Comparison of ENCODE assay signal across 8 cellular contexts in genomic region chr1:100353988-100354387, GRCh38. TPM values are rescaled to one million over a fixed set of nuclear protein-coding genes. Genes with fewer than 3 reads are reported as not detected.
DNase-seq lines count a peak whose midpoint lies in the region; ATAC-seq, FAIRE-seq and TF ChIP-seq lines count a peak whose summit lies in the region.

No MANE protein-coding gene starts in this region.

- no peak for TF ChIP-seq EP300 in Ishikawa (IDR thresholded peaks at IDR 0.05; ENCODE audit: borderline replicate concordance)

- FAIRE-seq in GM12892 (lab: Jason Lieb, UNC), result no peak

- no peaks in the 10 kb centered on the region for H3K9me3 ChIP-seq in CD4-positive, CD25-positive, alpha-beta regulatory T cell (ENCODE audit: control insufficient read depth in 2 of 2, low read length in 2 of 2)
- no peaks in the 10 kb centered on the region for H3K9me3 ChIP-seq in muscle layer of duodenum (ENCODE audit: control insufficient read depth in 1 of 2, low read length in 2 of 2)

- peaks cover 25% of the 10 kb centered on the region for H3K36me3 Mint-ChIP-seq in CD4-positive, CD25-positive, alpha-beta regulatory T cell
- no peaks in the 10 kb centered on the region for H3K36me3 Mint-ChIP-seq in brain

- TF ChIP-seq POLR2A in GM12892 (IDR thresholded peaks at IDR 0.05; ENCODE audit: low read depth, low read length), result no peak

- H3K4me3 Mint-ChIP-seq in CD4-positive, CD25-positive, alpha-beta regulatory T cell, result peak overlapping the region; percentile 98 to 100 (median 100)
- peak overlapping the region; percentile 93 to 99 (median 96) for H3K4me3 Mint-ChIP-seq in brain

- H3K4me1 Mint-ChIP-seq in CD4-positive, CD25-positive, alpha-beta regulatory T cell, result peaks cover 16 to 62% (median 55%) of the 10 kb centered on the region in 4 donors
- peaks cover 59% of the 10 kb centered on the region for H3K4me1 Mint-ChIP-seq in brain

- peak overlapping the region; percentile 92 to 99 (median 95) for H3K27ac Mint-ChIP-seq in CD4-positive, CD25-positive, alpha-beta regulatory T cell
- peak overlapping the region; percentile 93 to 99 (median 95) for H3K27ac Mint-ChIP-seq in brain

- H3K27me3 ChIP-seq in CD4-positive, CD25-positive, alpha-beta regulatory T cell (ENCODE audit: control insufficient read depth, insufficient read depth, low read length), result no peaks in the 10 kb centered on the region
- H3K27me3 ChIP-seq in muscle layer of duodenum (ENCODE audit: low read depth, low read length), result no peaks in the 10 kb centered on the region

- H3K4me1 ChIP-seq in CD4-positive, CD25-positive, alpha-beta regulatory T cell (ENCODE audit: control insufficient read depth, insufficient read depth, low read length, poor library complexity, severe bottlenecking), result peaks cover 61% of the 10 kb centered on the region
- peaks cover 8 to 44% of the 10 kb centered on the region in 2 donors for H3K4me1 ChIP-seq in muscle layer of duodenum (ENCODE audit: control insufficient read depth in 1 of 2, insufficient read depth in 2 of 2, low read length in 2 of 2)

- peaks cover 10% of the 10 kb centered on the region for H3K27me3 Mint-ChIP-seq in CD4-positive, CD25-positive, alpha-beta regulatory T cell
- H3K27me3 Mint-ChIP-seq in brain, result peaks cover 9% of the 10 kb centered on the region

- H3K9me3 Mint-ChIP-seq in CD4-positive, CD25-positive, alpha-beta regulatory T cell, result peaks cover 0 to 5% (median 0%) of the 10 kb centered on the region in 7 donors
- no peaks in the 10 kb centered on the region for H3K9me3 Mint-ChIP-seq in brain

- ATAC-seq in CD4-positive, CD25-positive, alpha-beta regulatory T cell (ENCODE audit: low read depth in 2 of 2), result no peak
- ATAC-seq in GM18519 (IDR thresholded peaks at IDR 0.05; ENCODE audit: low FRiP score, unreplicated experiment), result no peak

- peak in 2 of 3 donors; percentile 16 to 36 for DNase-seq in CD4-positive, CD25-positive, alpha-beta regulatory T cell
- DNase-seq in retina (no peak), OCI-M2 (lab: John Stamatoyannopoulos, UW; ENCODE audit: unreplicated experiment) (no peak), GM12892 (ENCODE audit: insufficient read length) (no peak)

- peak overlapping the region; percentile 95 for H3K27ac ChIP-seq in CD4-positive, CD25-positive, alpha-beta regulatory T cell (ENCODE audit: insufficient read depth, low read length, poor library complexity, severe bottlenecking)
- H3K27ac ChIP-seq in muscle layer of duodenum (ENCODE audit: low read length), result peak overlapping the region; percentile 93

- H3K4me3 ChIP-seq in CD4-positive, CD25-positive, alpha-beta regulatory T cell (ENCODE audit: low read depth, low read length), result peak overlapping the region; percentile 99
- peak overlapping the region; percentile 86 to 98 for H3K4me3 ChIP-seq in muscle layer of duodenum (ENCODE audit: low read depth in 1 of 2, low read length in 2 of 2)

- H3K36me3 ChIP-seq in CD4-positive, CD25-positive, alpha-beta regulatory T cell (ENCODE audit: control insufficient read depth, insufficient read depth, low read length), result peaks cover 23% of the 10 kb centered on the region
- H3K36me3 ChIP-seq in muscle layer of duodenum (ENCODE audit: control insufficient read depth in 1 of 2, insufficient read depth in 2 of 2, low read length in 2 of 2), result no peaks in the 10 kb centered on the region

- TF ChIP-seq CTCF in brain (conservative IDR thresholded peaks at IDR 0.05), result no peak

- no peak for TF ChIP-seq RAD21 in Ishikawa (IDR thresholded peaks at IDR 0.05; ENCODE audit: low read depth)

TF ChIP-seq in Ishikawa, 13 proteins besides CTCF, POLR2A, EP300 and RAD21:
- TF ChIP-seq MAX (IDR thresholded peaks at IDR 0.05) (no peak), USF1 (IDR thresholded peaks at IDR 0.05) (no peak), CREB1 (IDR thresholded peaks at IDR 0.05; ENCODE audit: low read depth) (no peak), CEBPB (IDR thresholded peaks at IDR 0.05) (no peak), TEAD4 (IDR thresholded peaks at IDR 0.05) (peak; percentile 82), NFIC (IDR thresholded peaks at IDR 0.05) (0 out of 2 replicates have a peak, but pooled peaks have one; percentile 1), REST (IDR thresholded peaks at IDR 0.05; ENCODE audit: low read depth) (no peak), TCF12 (IDR thresholded peaks at IDR 0.05; ENCODE audit: low read depth) (no peak), FOXM1 (IDR thresholded peaks at IDR 0.05; ENCODE audit: borderline replicate concordance, low read depth) (no peak)

RNA-seq across cellular contexts. Expression of gene CDC14A, which starts 1.7 kb away (rescaled TPM):
- 155 TPM for total RNA-seq in CD4-positive, CD25-positive, alpha-beta regulatory T cell
- 10 to 100 TPM; 33.8 to 40.2 (median 36.3) TPM for polyA plus RNA-seq in CD4-positive, CD25-positive, alpha-beta regulatory T cell
- 1.8 TPM for polyA plus RNA-seq in brain (ENCODE audit: insufficient read depth, low read depth, low replicate concordance)
- 4.0 TPM for polyA plus RNA-seq in GM12892 (2012; ENCODE audit: missing spikeins)

Comparison
In these comparisons a context has a peak if more than half of its experiments do, and no peak if none do; other contexts are left out.
1. DNase-seq: peak in CD4-positive, CD25-positive, alpha-beta regulatory T cell (2 of 3); none in retina (single experiment), OCI-M2 (single experiment) and GM12892 (single experiment).
2. RNA of gene CDC14A, which starts 1.7 kb away (polyA plus RNA-seq): 33.8 to 40.2 TPM in CD4-positive, CD25-positive, alpha-beta regulatory T cell; 1.8 TPM in brain (single experiment); every median in the first group is over 10 times any median in the second.